8 cellular contexts compared by ENCODE assay signal in the genomic region with DNA sequence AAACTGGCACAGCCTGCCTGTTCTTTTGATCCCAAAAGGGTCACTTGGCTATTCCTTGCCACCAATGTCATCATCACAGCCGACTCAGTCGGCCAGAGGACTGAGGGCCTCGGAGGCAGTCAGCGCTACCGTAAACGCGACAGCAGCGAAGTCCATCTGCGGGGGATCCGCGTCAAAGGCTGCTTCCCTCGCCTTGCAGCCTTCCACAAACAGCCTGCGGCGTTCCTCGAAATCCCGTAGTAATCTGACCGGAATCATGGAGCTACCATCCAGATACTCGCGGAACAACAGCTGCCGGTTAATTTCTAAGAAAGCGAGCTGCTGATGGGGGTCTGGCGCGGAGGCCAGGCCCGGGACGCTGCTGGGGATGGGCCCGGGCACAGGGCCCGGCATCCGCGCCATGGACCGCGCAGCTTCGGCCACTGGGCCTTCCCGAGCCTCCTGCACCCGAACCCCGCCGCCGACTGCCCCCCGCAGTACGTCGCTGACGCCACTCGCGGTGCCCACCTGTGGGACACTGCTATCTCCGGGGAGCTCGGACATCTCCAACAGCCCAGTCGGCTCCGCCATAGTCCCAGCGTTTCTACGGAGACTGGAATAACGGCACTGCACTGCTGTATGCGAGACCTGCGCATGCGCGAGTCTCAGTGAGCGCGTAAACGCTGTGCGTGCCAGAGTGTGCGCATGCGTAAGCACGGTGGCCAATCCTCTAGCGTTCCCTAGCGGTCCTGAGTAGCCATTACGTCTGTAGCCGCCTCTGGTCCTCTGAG. TPM values are rescaled to one million over a fixed set of nuclear protein-coding genes. Genes with fewer than 3 reads are reported as not detected.
A peak's percentile ranks its signal among the peaks of the same experiment; 100 is the strongest.
DNase-seq lines count a peak whose midpoint lies in the region; ATAC-seq, FAIRE-seq and TF ChIP-seq lines count a peak whose summit lies in the region.

A gene with protein sequence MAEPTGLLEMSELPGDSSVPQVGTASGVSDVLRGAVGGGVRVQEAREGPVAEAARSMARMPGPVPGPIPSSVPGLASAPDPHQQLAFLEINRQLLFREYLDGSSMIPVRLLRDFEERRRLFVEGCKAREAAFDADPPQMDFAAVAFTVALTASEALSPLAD (minus strand): TSS at position 620 of the 770 bp plus-strand sequence. CDS start 50 bp downstream, at position 570.

- TF ChIP-seq CTCF in right atrium auricular region (IDR thresholded peaks at IDR 0.05) (peak; percentile 96 to 98), psoas muscle (IDR thresholded peaks at IDR 0.05) (peak; percentile 97)

- peak within 1 kb of the TSS; percentile 79 to 90 for H3K27ac Mint-ChIP-seq in T-cell

- peak within 1 kb of the TSS; percentile 89 to 91 for H3K27ac ChIP-seq in right atrium auricular region
- peak within 1 kb of the TSS; percentile 71 for H3K27ac ChIP-seq in psoas muscle

- H3K4me1 ChIP-seq in right atrium auricular region: peaks cover 0 to 11% of the 10 kb centered on the region in 2 donors
- H3K4me1 ChIP-seq in psoas muscle: peaks cover 14% of the 10 kb centered on the region

- no peaks in the 10 kb centered on the region for H3K27me3 Mint-ChIP-seq in T-cell

- peak; percentile 68 for FAIRE-seq in urothelium cell line (lab: Jason Lieb, UNC)

- no peaks in the 10 kb centered on the region for H3K36me3 Mint-ChIP-seq in T-cell

- peaks cover 32 to 43% (median 38%) of the 10 kb centered on the region in 3 donors for H3K4me1 Mint-ChIP-seq in T-cell

- TF ChIP-seq POLR2A in GM15510 (IDR thresholded peaks at IDR 0.05; ENCODE audit: borderline replicate concordance, extremely low read depth, insufficient read length): peak; percentile 75

- H3K4me3 ChIP-seq in right atrium auricular region (peak within 1 kb of the TSS; percentile 86 to 96), psoas muscle (peak within 1 kb of the TSS; percentile 86)

- no peaks in the 10 kb centered on the region for H3K9me3 ChIP-seq in right atrium auricular region
- no peaks in the 10 kb centered on the region for H3K9me3 ChIP-seq in psoas muscle

- WGBS in psoas muscle, 3 donors: 0% methylated on average over 56 to 65 of the region's 65 CpGs

- intact Hi-C loops in psoas muscle (cut with DNase I): loop anchor here (1.0 to 10.0 kb wide), 6 partner anchors 35 to 190 kb away; partner anchors contain the start of genes SAMD4B (in 2 of the 2), SUPT5H (in 2 of the 2) and DLL3 (in 1 of the 2)

- H3K4me3 Mint-ChIP-seq in T-cell: peak within 1 kb of the TSS; percentile 85 to 92 (median 90)

- POLR2A ChIA-PET in T-cell (lab: Charles Lee): no interaction called here

- CTCF ChIA-PET in T-cell (lab: Charles Lee): interaction anchor here (0.6 to 2.4 kb wide), 11 partner anchors 13 to 888 kb away, joined by 3 to 11 read pairs (median 4); partner anchors contain the start of gene RPS16 (in 1 of the 2)

- no peaks in the 10 kb centered on the region for H3K36me3 ChIP-seq in right atrium auricular region
- no peaks in the 10 kb centered on the region for H3K36me3 ChIP-seq in psoas muscle (ENCODE audit: insufficient read depth in 1 of 2, low read depth in 1 of 2)

- peak; percentile 97 for DNase-seq in NCI-H146 (lab: John Stamatoyannopoulos, UW)
- peak; percentile 83 to 95 (median 91) for DNase-seq in T-cell
- peak; percentile 19 to 98 (median 86) for DNase-seq in amygdala (lab: John Stamatoyannopoulos, UW)
- DNase-seq in right atrium auricular region (ENCODE audit: low spot score): peak; percentile 96
- DNase-seq in psoas muscle: peak; percentile 95 to 98
- DNase-seq in urothelium cell line (ENCODE audit: low spot score): peak; percentile 97

- no peaks in the 10 kb centered on the region for H3K9me3 Mint-ChIP-seq in T-cell

- ATAC-seq in HG02884 (IDR thresholded peaks at IDR 0.05; ENCODE audit: unreplicated experiment) (peak; percentile 84), T-cell (replicated peaks in 1 of 4) (peak; percentile 91 to 94 (median 94)), psoas muscle (peak; percentile 98 to 99 (median 99))

- H3K27me3 ChIP-seq in right atrium auricular region (no peaks in the 10 kb centered on the region), psoas muscle (ENCODE audit: insufficient read depth in 3 of 3, low read length in 2 of 3) (no peaks in the 10 kb centered on the region)

RNA-seq across cellular contexts. Expression of the gene that starts here (rescaled TPM):
- 1 to 10 TPM; 4.1 to 6.3 (median 5.8) TPM for total RNA-seq in T-cell
- total RNA-seq in right atrium auricular region: 1 to 10 TPM; 2.1 to 2.3 TPM
- total RNA-seq in psoas muscle: 1 to 10 TPM in 3 of 4 donors, under 1 TPM in 1; 0.71 to 1.9 (median 1.7) TPM
- polyA plus RNA-seq in psoas muscle: 1 to 10 TPM in 2 of 3 donors, under 1 TPM in 1; 0.83 to 9.0 (median 1.9) TPM

Comparison
In these comparisons a context has a peak if more than half of its experiments do, and no peak if none do; other contexts are left out.
1. Peak in every context shown above with its lines: DNase-seq, ATAC-seq, H3K4me3 ChIP-seq and H3K27ac ChIP-seq.